ENCODE assay signal across 19 cellular contexts in genomic region chr4:111028829-111029228, GRCh38.
"Had no signal": no experiment of that assay in that cellular context is flagged by ENCODE, and none has a peak within 500 bp of the region (broad histone marks: within the 10 kb centered on the region; RNA-seq: fewer than 3 reads in every experiment).

No MANE protein-coding gene starts in this region.

- H3K27ac ChIP-seq: body of pancreas, tibial nerve, VCaP had no signal

- H3K27me3 ChIP-seq: body of pancreas, tibial nerve had no signal

- H3K36me3 ChIP-seq: tibial nerve had no signal

- H3K9me3 ChIP-seq: body of pancreas, tibial nerve had no signal

- H3K4me1 ChIP-seq: body of pancreas, tibial nerve had no signal

- H3K4me3 ChIP-seq: body of pancreas, lung, tibial nerve had no signal

- FAIRE-seq: frontal cortex, kidney, urothelium cell line had no signal

- DNase-seq: activated CD4-positive, alpha-beta T cell treated with anti-CD3 and anti-CD28 coated beads for 1 hour; activated CD8-positive, alpha-beta memory T cell treated with anti-CD3 and anti-CD28 coated beads for 24 hours; activated gamma-delta T cell treated with Interleukin-2 at 50 U/mL for 16 hours; activated T-cell treated with anti-CD3 and anti-CD28 coated beads, Interleukin-2, amount 50 U/mL, for 72 hours; amniotic stem cell; body of pancreas; caudate nucleus; head of caudate nucleus; kidney; stimulated activated CD4-positive, alpha-beta T cell treated with anti-CD3 and anti-CD28 coated beads, Interleukin-2, amount 100 ng/mL, for 24 hours; stimulated activated naive CD8-positive, alpha-beta T cell treated with anti-CD3 and anti-CD28 coated beads, Interleukin-15, Interleukin-2, amounts not matched to agents 100 U/mL and 50 U/mL, for 24 hours; T1000 had no signal

- ATAC-seq: activated naive CD4-positive, alpha-beta T cell treated with anti-CD3 and anti-CD28 coated beads, Interleukin-2, amount 50 U/mL, for 72 hours; activated T-cell treated with anti-CD3 and anti-CD28 coated beads, Interleukin-2, amount 50 U/mL, for 72 hours; body of pancreas; left lobe of liver; stimulated activated naive CD8-positive, alpha-beta T cell treated with anti-CD3 and anti-CD28 coated beads, Interleukin-15, Interleukin-2, amounts not matched to agents 100 U/mL and 50 U/mL, for 24 hours had no signal
